In genomic region chr14:22822017-22822618, GRCh38 we compare ENCODE assay signal across 6 cellular contexts. TPM values are rescaled to one million over a fixed set of nuclear protein-coding genes. Genes with fewer than 3 reads are reported as not detected.
A peak's percentile ranks its signal among the peaks of the same experiment; 100 is the strongest.
DNase-seq lines count a peak whose midpoint lies in the region; ATAC-seq and TF ChIP-seq lines count a peak whose summit lies in the region.

No MANE protein-coding gene starts in this region.

- no peak overlapping the region for H3K27ac ChIP-seq in CD4-positive, alpha-beta memory T cell (ENCODE audit: low read depth, low read length)
- H3K27ac ChIP-seq in mucosa of rectum (ENCODE audit: low read depth in 2 of 2, low read length in 2 of 2): peak overlapping the region; percentile 22 to 56
- H3K27ac ChIP-seq in adrenal gland: peak overlapping the region in 1 of 5 donors; percentile 18

- CTCF ChIA-PET in CD4-positive, alpha-beta memory T cell (lab: Charles Lee; ENCODE audit: partially characterized antibody): interaction anchor here (0.9 to 13.9 kb wide), 28 partner anchors 9 to 265 kb away, joined by 3 to 403 read pairs (median 7); partner anchors contain the start of genes CDH24, DAD1, LRP10 and MMP14

- H3K9me3 Mint-ChIP-seq in CD4-positive, alpha-beta memory T cell: no peaks in the 10 kb centered on the region
- no peaks in the 10 kb centered on the region for H3K9me3 Mint-ChIP-seq in activated naive CD8-positive, alpha-beta T cell treated with anti-CD3 and anti-CD28 coated beads for 36 hours

- H3K36me3 ChIP-seq in CD4-positive, alpha-beta memory T cell (ENCODE audit: insufficient read depth, low read length): no peaks in the 10 kb centered on the region
- H3K36me3 ChIP-seq in mucosa of rectum (ENCODE audit: control insufficient read depth in 2 of 2, insufficient read depth in 2 of 2, low read length in 2 of 2) (no peaks in the 10 kb centered on the region), adrenal gland (replicated peaks in 1 of 2) (no peaks in the 10 kb centered on the region)

- H3K27me3 Mint-ChIP-seq in CD4-positive, alpha-beta memory T cell: peaks cover 6 to 16% of the 10 kb centered on the region in 2 donors
- H3K27me3 Mint-ChIP-seq in activated naive CD8-positive, alpha-beta T cell treated with anti-CD3 and anti-CD28 coated beads for 36 hours: peaks cover 26% of the 10 kb centered on the region

- 53 to 74% (median 63%) methylated on average over 17 to 34 of the region's 34 CpGs for WGBS in adrenal gland, 4 donors

- H3K4me3 Mint-ChIP-seq in CD4-positive, alpha-beta memory T cell: peak overlapping the region in 5 of 8 donors; percentile 31 to 75 (median 42)
- peak overlapping the region; percentile 68 for H3K4me3 Mint-ChIP-seq in activated naive CD8-positive, alpha-beta T cell treated with anti-CD3 and anti-CD28 coated beads for 36 hours

- DNase-seq in CD4-positive, alpha-beta memory T cell: no peak
- no peak for DNase-seq in activated naive CD8-positive, alpha-beta T cell treated with anti-CD3 and anti-CD28 coated beads for 36 hours
- DNase-seq in adrenal gland (no peak), NCI-H128 (lab: John Stamatoyannopoulos, UW; ENCODE audit: unreplicated experiment) (no peak)

- no peak for TF ChIP-seq CTCF in adrenal gland (IDR thresholded peaks at IDR 0.05)

- intact Hi-C loops in CD4-positive, alpha-beta memory T cell (cut with micrococcal nuclease): loop anchor here (5.0 kb wide), 1 partner anchor 235 kb away; the partner anchor contains the start of gene CDH24
- intact Hi-C loops in adrenal gland (cut with DNase I): loop anchor here (5.0 to 10.0 kb wide), 2 partner anchors 35 to 267 kb away; no protein-coding TSS in a partner anchor

- TF ChIP-seq POLR2A in adrenal gland (IDR thresholded peaks at IDR 0.05): no peak

- ATAC-seq in HG03342 (IDR thresholded peaks at IDR 0.05; ENCODE audit: unreplicated experiment): no peak

- H3K27ac Mint-ChIP-seq in CD4-positive, alpha-beta memory T cell: peak overlapping the region in 1 of 7 donors; percentile 19
- H3K27ac Mint-ChIP-seq in activated naive CD8-positive, alpha-beta T cell treated with anti-CD3 and anti-CD28 coated beads for 36 hours: no peak overlapping the region

- H3K4me3 ChIP-seq in CD4-positive, alpha-beta memory T cell (ENCODE audit: low read length in 2 of 2): peak overlapping the region in 1 of 2 donors; percentile 27
- H3K4me3 ChIP-seq in mucosa of rectum (ENCODE audit: low read length in 2 of 2): peak overlapping the region; percentile 50 to 66
- peak overlapping the region in 1 of 4 donors; percentile 42 for H3K4me3 ChIP-seq in adrenal gland

- H3K36me3 Mint-ChIP-seq in CD4-positive, alpha-beta memory T cell: no peaks in the 10 kb centered on the region
- H3K36me3 Mint-ChIP-seq in activated naive CD8-positive, alpha-beta T cell treated with anti-CD3 and anti-CD28 coated beads for 36 hours: no peaks in the 10 kb centered on the region

- H3K9ac ChIP-seq in mucosa of rectum (ENCODE audit: low read depth in 1 of 2, low read length in 2 of 2): peak overlapping the region; percentile 52 to 58

- peaks cover 7% of the 10 kb centered on the region for H3K4me1 ChIP-seq in CD4-positive, alpha-beta memory T cell (ENCODE audit: insufficient read depth, low read length)
- peaks cover 15% of the 10 kb centered on the region in 2 donors for H3K4me1 ChIP-seq in mucosa of rectum (ENCODE audit: control insufficient read depth in 2 of 2, insufficient read depth in 2 of 2, low read length in 2 of 2)
- peaks cover 0 to 26% of the 10 kb centered on the region in 2 donors for H3K4me1 ChIP-seq in adrenal gland (replicated peaks in 1 of 2)

- H3K27me3 ChIP-seq in CD4-positive, alpha-beta memory T cell (ENCODE audit: insufficient read depth, low read length): no peaks in the 10 kb centered on the region
- no peaks in the 10 kb centered on the region for H3K27me3 ChIP-seq in mucosa of rectum (ENCODE audit: control insufficient read depth in 2 of 2, insufficient read depth in 2 of 2, low read length in 2 of 2)
- H3K27me3 ChIP-seq in adrenal gland: no peaks in the 10 kb centered on the region

- POLR2A ChIA-PET in CD4-positive, alpha-beta memory T cell (lab: Charles Lee; ENCODE audit: partially characterized antibody): interaction anchor here (0.5 to 2.5 kb wide), 13 partner anchors 12 to 478 kb away, joined by 3 to 15 read pairs (median 7); partner anchors contain the start of genes DAD1, OXA1L and RBM23

- peaks cover 6 to 22% (median 12%) of the 10 kb centered on the region in 4 donors for H3K4me1 Mint-ChIP-seq in CD4-positive, alpha-beta memory T cell
- H3K4me1 Mint-ChIP-seq in activated naive CD8-positive, alpha-beta T cell treated with anti-CD3 and anti-CD28 coated beads for 36 hours: peaks cover 22% of the 10 kb centered on the region

- no peaks in the 10 kb centered on the region for H3K9me3 ChIP-seq in CD4-positive, alpha-beta memory T cell (ENCODE audit: control insufficient read depth in 1 of 2, low read length in 2 of 2)
- H3K9me3 ChIP-seq in mucosa of rectum (ENCODE audit: control insufficient read depth in 2 of 2, low read length in 2 of 2): no peaks in the 10 kb centered on the region
- no peaks in the 10 kb centered on the region for H3K9me3 ChIP-seq in adrenal gland (replicated peaks in 1 of 3)

RNA-seq across cellular contexts. Expression of gene SLC7A7, which starts 6.9 kb away (rescaled TPM):
- 1 to 10 TPM in 1 of 2 experiments, under 1 TPM in 1; 0.70 to 1.5 TPM for total RNA-seq in CD4-positive, alpha-beta memory T cell
- polyA plus RNA-seq in CD4-positive, alpha-beta memory T cell: under 1 TPM; 0.21 to 0.75 TPM
- total RNA-seq in activated naive CD8-positive, alpha-beta T cell treated with anti-CD3 and anti-CD28 coated beads for 36 hours: 1 to 10 TPM in 1 of 2 experiments, under 1 TPM in 1; 0.56 to 1.0 TPM
- total RNA-seq in adrenal gland: 10 to 100 TPM in 7 of 8 donors, 1 to 10 TPM in 1; 7.3 to 30.5 (median 20.7) TPM
- 10 to 100 TPM in 1 of 3 donors, 1 to 10 TPM in 2; 4.0 to 10.1 (median 6.5) TPM for polyA plus RNA-seq in adrenal gland

RNA-seq across cellular contexts. Expression of gene MRPL52, which starts 7.6 kb away (rescaled TPM):
- total RNA-seq in CD4-positive, alpha-beta memory T cell: 10 to 100 TPM; 58.0 to 68.3 TPM
- polyA plus RNA-seq in CD4-positive, alpha-beta memory T cell: 100 to 1,000 TPM in 1 of 2 donors, 10 to 100 TPM in 1; 97.4 to 164 TPM
- total RNA-seq in activated naive CD8-positive, alpha-beta T cell treated with anti-CD3 and anti-CD28 coated beads for 36 hours: 100 to 1,000 TPM; 154 to 170 TPM
- total RNA-seq in adrenal gland: 100 to 1,000 TPM in 4 of 8 donors, 10 to 100 TPM in 4; 58.3 to 390 (median 102) TPM
- 100 to 1,000 TPM in 2 of 3 donors, 10 to 100 TPM in 1; 66.0 to 337 (median 256) TPM for polyA plus RNA-seq in adrenal gland

RNA-seq across cellular contexts. Expression of gene MMP14, which starts 14.3 kb away (rescaled TPM):
- total RNA-seq in CD4-positive, alpha-beta memory T cell: 1 to 10 TPM; 3.0 to 3.8 TPM
- not detected for polyA plus RNA-seq in CD4-positive, alpha-beta memory T cell
- 1 to 10 TPM; 1.1 to 1.8 TPM for total RNA-seq in activated naive CD8-positive, alpha-beta T cell treated with anti-CD3 and anti-CD28 coated beads for 36 hours
- total RNA-seq in adrenal gland: 100 to 1,000 TPM in 4 of 8 donors, 10 to 100 TPM in 4; 55.7 to 161 (median 97.8) TPM
- 10 to 100 TPM; 15.5 to 65.2 (median 17.0) TPM for polyA plus RNA-seq in adrenal gland

RNA-seq across cellular contexts. Expression of gene LRP10, which starts 49.4 kb away (rescaled TPM):
- total RNA-seq in CD4-positive, alpha-beta memory T cell: 10 to 100 TPM; 93.1 to 98.1 TPM
- 100 to 1,000 TPM in 1 of 2 donors, 10 to 100 TPM in 1; 92.0 to 118 TPM for polyA plus RNA-seq in CD4-positive, alpha-beta memory T cell
- total RNA-seq in activated naive CD8-positive, alpha-beta T cell treated with anti-CD3 and anti-CD28 coated beads for 36 hours: 10 to 100 TPM; 17.6 to 18.7 TPM
- total RNA-seq in adrenal gland: 100 to 1,000 TPM in 4 of 8 donors, 10 to 100 TPM in 4; 74.5 to 207 (median 104) TPM
- 10 to 100 TPM; 13.1 to 26.8 (median 14.8) TPM for polyA plus RNA-seq in adrenal gland

RNA-seq across cellular contexts. Expression of gene OXA1L, which starts 55.6 kb away (rescaled TPM):
- total RNA-seq in CD4-positive, alpha-beta memory T cell: 100 to 1,000 TPM; 129 to 137 TPM
- polyA plus RNA-seq in CD4-positive, alpha-beta memory T cell: 10 to 100 TPM; 54.6 to 66.1 TPM
- 100 to 1,000 TPM; 133 to 140 TPM for total RNA-seq in activated naive CD8-positive, alpha-beta T cell treated with anti-CD3 and anti-CD28 coated beads for 36 hours
- total RNA-seq in adrenal gland: 100 to 1,000 TPM in 7 of 8 donors, 10 to 100 TPM in 1; 79.9 to 150 (median 125) TPM
- polyA plus RNA-seq in adrenal gland: 100 to 1,000 TPM; 109 to 179 (median 168) TPM

Comparison
In these comparisons a context has a peak if more than half of its experiments do, and no peak if none do; other contexts are left out.
1. RNA of gene MMP14, which starts 14.3 kb away (total RNA-seq): 55.7 to 161 TPM in adrenal gland; 3.0 to 3.8 TPM in CD4-positive, alpha-beta memory T cell and 1.1 to 1.8 TPM in activated naive CD8-positive, alpha-beta T cell treated with anti-CD3 and anti-CD28 coated beads for 36 hours; every median in the first group is over 10 times any median in the second.